Comparison of ENCODE assay signal across 16 cellular contexts in the genomic region with DNA sequence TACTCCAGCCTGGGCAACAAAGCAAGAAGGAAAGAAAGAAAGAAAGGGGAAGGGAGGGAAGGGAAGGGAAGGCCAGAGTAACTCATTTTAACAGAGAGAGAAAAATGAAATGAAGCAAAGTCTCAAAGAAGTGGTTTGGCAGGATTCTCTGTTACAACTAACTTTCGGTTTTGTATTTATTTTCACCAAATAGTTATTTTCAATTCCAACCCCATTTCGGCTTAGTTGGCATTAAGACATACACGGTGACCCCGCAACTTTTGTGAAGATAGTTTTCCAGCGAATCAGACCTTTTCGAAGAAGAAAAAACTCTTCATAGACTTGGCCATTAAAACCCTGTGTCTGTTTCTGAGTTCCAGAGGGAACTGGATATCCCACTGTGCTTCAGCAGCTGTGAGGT. TPM values are rescaled to one million over a fixed set of nuclear protein-coding genes. Genes with fewer than 3 reads are reported as not detected.
"Had no signal": no experiment of that assay in that cellular context is flagged by ENCODE, and none has a peak within 500 bp of the region (broad histone marks: within the 10 kb centered on the region; RNA-seq: fewer than 3 reads in every experiment).

No MANE protein-coding gene starts in this region.

- H3K4me3 ChIP-seq: esophagus squamous epithelium, lower lobe of right lung, tibial nerve had no signal

- DNase-seq: activated CD8-positive, alpha-beta T cell treated with anti-CD3 and anti-CD28 coated beads for 36 hours; activated gamma-delta T cell treated with Interleukin-2 at 50 U/mL for 16 hours; activated T-cell treated with anti-CD3 and anti-CD28 coated beads, Interleukin-2, amount 50 U/mL, for 4 hours; effector CD8-positive, alpha-beta T cell; esophagus squamous epithelium; foreskin melanocyte; glutamatergic neuron; hippocampal formation; left cardiac atrium; lower lobe of right lung; posterior cingulate gyrus; stimulated activated CD4-positive, alpha-beta T cell treated with anti-CD3 and anti-CD28 coated beads, Interleukin-2, amount 100 ng/mL, for 24 hours had no signal

- H3K27ac ChIP-seq: esophagus squamous epithelium, lower lobe of right lung, tibial nerve had no signal

- H3K27me3 ChIP-seq: tibial nerve had no signal

- H3K9me3 ChIP-seq: esophagus squamous epithelium, lower lobe of right lung, tibial nerve had no signal

- H3K36me3 ChIP-seq: esophagus squamous epithelium, lower lobe of right lung, tibial nerve had no signal

RNA-seq across cellular contexts. Expression of a gene that starts 45.2 kb away (rescaled TPM):
- total RNA-seq: activated CD8-positive, alpha-beta T cell treated with anti-CD3 and anti-CD28 coated beads for 36 hours; activated naive CD4-positive, alpha-beta T cell treated with anti-CD3 and anti-CD28 coated beads, Interleukin-2, amount 50 U/mL, for 72 hours; activated T-cell treated with anti-CD3 and anti-CD28 coated beads, Interleukin-2, amount 50 U/mL, for 4 hours; chondrocyte; esophagus squamous epithelium; left cardiac atrium; lower lobe of right lung; renal cortical epithelial cell; tibial nerve had no signal
